In the genomic region with DNA sequence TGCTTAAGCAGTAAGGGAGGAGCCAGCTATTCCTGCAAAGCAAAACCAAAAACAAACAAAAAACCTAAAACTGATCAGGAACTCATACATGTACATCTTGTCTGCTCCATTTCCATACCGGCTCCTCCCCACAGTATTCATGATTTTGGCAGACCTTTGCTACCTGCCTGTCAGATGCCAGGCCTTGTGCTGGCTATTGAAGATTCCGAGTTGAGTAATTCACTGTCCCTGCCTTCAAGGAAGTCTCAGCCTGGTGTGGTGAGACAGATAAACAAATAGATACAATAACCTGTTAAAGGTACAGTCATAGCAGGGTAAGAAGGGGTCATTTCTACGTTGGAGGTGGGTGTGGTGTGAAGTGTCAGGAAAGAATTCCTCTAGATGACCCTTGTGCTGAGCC, we compare ENCODE assay signal across 1 cellular context.
TF ChIP-seq lines count a peak whose summit lies in the region.

No MANE protein-coding gene starts in this region.

TF ChIP-seq in HepG2, 621 proteins besides CTCF, POLR2A, EP300 and RAD21:
- TF ChIP-seq RARA (CRISPR knock-in tag; IDR thresholded peaks at IDR 0.05): 0 out of 2 replicates have a peak, but pooled peaks have one; percentile 30
- TF ChIP-seq BCL6 (CRISPR knock-in tag; IDR thresholded peaks at IDR 0.05): 0 out of 2 replicates have a peak, but pooled peaks have one; percentile 25
- TF ChIP-seq MTF1 (CRISPR knock-in tag; IDR thresholded peaks at IDR 0.05): no peak
- no peak for TF ChIP-seq SP1 (IDR thresholded peaks at IDR 0.05)
- TF ChIP-seq SP1 (CRISPR knock-in tag; IDR thresholded peaks at IDR 0.05): no peak
- no peak for TF ChIP-seq ZNF674 (CRISPR knock-in tag; IDR thresholded peaks at IDR 0.05; ENCODE audit: low read depth)
- TF ChIP-seq, protein P1, sequence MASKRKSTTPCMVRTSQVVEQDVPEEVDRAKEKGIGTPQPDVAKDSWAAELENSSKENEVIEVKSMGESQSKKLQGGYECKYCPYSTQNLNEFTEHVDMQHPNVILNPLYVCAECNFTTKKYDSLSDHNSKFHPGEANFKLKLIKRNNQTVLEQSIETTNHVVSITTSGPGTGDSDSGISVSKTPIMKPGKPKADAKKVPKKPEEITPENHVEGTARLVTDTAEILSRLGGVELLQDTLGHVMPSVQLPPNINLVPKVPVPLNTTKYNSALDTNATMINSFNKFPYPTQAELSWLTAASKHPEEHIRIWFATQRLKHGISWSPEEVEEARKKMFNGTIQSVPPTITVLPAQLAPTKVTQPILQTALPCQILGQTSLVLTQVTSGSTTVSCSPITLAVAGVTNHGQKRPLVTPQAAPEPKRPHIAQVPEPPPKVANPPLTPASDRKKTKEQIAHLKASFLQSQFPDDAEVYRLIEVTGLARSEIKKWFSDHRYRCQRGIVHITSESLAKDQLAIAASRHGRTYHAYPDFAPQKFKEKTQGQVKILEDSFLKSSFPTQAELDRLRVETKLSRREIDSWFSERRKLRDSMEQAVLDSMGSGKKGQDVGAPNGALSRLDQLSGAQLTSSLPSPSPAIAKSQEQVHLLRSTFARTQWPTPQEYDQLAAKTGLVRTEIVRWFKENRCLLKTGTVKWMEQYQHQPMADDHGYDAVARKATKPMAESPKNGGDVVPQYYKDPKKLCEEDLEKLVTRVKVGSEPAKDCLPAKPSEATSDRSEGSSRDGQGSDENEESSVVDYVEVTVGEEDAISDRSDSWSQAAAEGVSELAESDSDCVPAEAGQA (IDR thresholded peaks at IDR 0.05; ENCODE audit: low read depth): no peak
- TF ChIP-seq, protein P1 (CRISPR knock-in tag; IDR thresholded peaks at IDR 0.05; ENCODE audit: borderline replicate concordance): no peak
- TF ChIP-seq ZNF709 (CRISPR knock-in tag; IDR thresholded peaks at IDR 0.05): no peak
TF ChIP-seq in HepG2: peak in this region for 2.
